In genomic region chr1:50704126-50704525, GRCh38 we compare ENCODE assay signal across 8 cellular contexts.
DNase-seq lines count a peak whose midpoint lies in the region; ATAC-seq, FAIRE-seq and TF ChIP-seq lines count a peak whose summit lies in the region.

No MANE protein-coding gene starts in this region.

- FAIRE-seq in D721Med (lab: Jason Lieb, UNC): peak; percentile 32

- no peak overlapping the region for H3K4me3 Mint-ChIP-seq in activated T-helper 17 cell treated with anti-CD3 and anti-CD28 coated beads, Interleukin-2, amount 50 U/mL, for 72 hours

- TF ChIP-seq CTCF in D721Med (IDR thresholded peaks at IDR 0.05; ENCODE audit: insufficient read depth, missing control alignments): peak; percentile 72

- no peaks in the 10 kb centered on the region for H3K27me3 Mint-ChIP-seq in activated T-helper 17 cell treated with anti-CD3 and anti-CD28 coated beads, Interleukin-2, amount 50 U/mL, for 72 hours

- no peaks in the 10 kb centered on the region for H3K9me3 Mint-ChIP-seq in activated T-helper 17 cell treated with anti-CD3 and anti-CD28 coated beads, Interleukin-2, amount 50 U/mL, for 72 hours

- DNase-seq in D721Med (ENCODE audit: insufficient read length, low spot score) (no peak), HCEC 1CT (peak; percentile 26), NCI-H2227 (lab: John Stamatoyannopoulos, UW; ENCODE audit: unreplicated experiment) (peak; percentile 42), astrocyte of the hippocampus (ENCODE audit: low read depth, low spot score) (peak; percentile 69), kidney glomerular epithelial cell (lab: John Stamatoyannopoulos, UW) (peak; percentile 19)

- peaks cover 8% of the 10 kb centered on the region for H3K36me3 Mint-ChIP-seq in activated T-helper 17 cell treated with anti-CD3 and anti-CD28 coated beads, Interleukin-2, amount 50 U/mL, for 72 hours (ENCODE audit: low read depth)

- H3K27ac Mint-ChIP-seq in activated T-helper 17 cell treated with anti-CD3 and anti-CD28 coated beads, Interleukin-2, amount 50 U/mL, for 72 hours: no peak overlapping the region

- H3K4me1 Mint-ChIP-seq in activated T-helper 17 cell treated with anti-CD3 and anti-CD28 coated beads, Interleukin-2, amount 50 U/mL, for 72 hours: no peaks in the 10 kb centered on the region

- no peak for ATAC-seq in HG02571 (IDR thresholded peaks at IDR 0.05; ENCODE audit: unreplicated experiment)
- no peak for ATAC-seq in HG03439 (IDR thresholded peaks at IDR 0.05; ENCODE audit: unreplicated experiment)
- ATAC-seq in activated T-helper 17 cell treated with anti-CD3 and anti-CD28 coated beads, Interleukin-2, amount 50 U/mL, for 72 hours (replicated peaks): no peak
